18 cellular contexts compared by ENCODE assay signal in the genomic region with DNA sequence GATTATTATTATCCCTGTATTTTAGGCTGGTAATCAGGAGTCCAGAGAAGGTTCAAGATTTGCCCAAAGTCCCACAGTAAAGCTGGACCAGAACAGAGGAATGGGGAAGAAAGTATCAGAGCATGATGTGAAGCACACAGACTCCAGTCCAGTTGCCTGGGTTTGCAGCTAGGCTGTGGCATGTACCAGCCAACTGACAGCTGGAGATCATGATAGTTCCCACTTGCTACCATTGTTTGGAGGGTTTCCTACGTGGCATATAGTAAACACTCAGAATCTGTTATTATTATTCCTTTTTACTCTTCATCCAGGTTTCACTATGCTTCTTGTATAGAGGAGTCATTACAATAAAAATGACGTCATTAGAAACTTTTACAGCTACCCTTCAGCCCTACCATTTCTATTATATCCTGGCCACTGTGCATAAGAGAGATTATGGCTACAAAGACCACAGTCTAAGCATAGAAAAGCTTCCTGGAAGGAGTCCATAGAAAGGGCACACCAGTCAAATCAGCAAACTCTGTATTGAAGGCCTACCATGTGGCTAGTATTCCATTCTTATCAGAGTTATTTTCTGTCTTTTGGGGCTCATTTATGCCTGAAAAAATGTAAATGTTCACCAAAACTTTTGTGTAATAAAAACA.
"Had no signal": no experiment of that assay in that cellular context is flagged by ENCODE, and none has a peak within 500 bp of the region (broad histone marks: within the 10 kb centered on the region; RNA-seq: fewer than 3 reads in every experiment).

No MANE protein-coding gene starts in this region.

- H3K4me1 ChIP-seq: parathyroid adenoma, spleen, upper lobe of right lung had no signal

- H3K9me3 Mint-ChIP-seq: activated B cell treated with CpG ODN at 0.5 μM for 24 hours; activated CD4-positive, alpha-beta memory T cell treated with anti-CD3 and anti-CD28 coated beads, Interleukin-2, amount 10 ng/mL, durations not matched to agents 7 days and 5 days; activated T-helper 2 cell treated with anti-CD3 and anti-CD28 coated beads, Interferon-gamma antibody, Interleukin-2, Interleukin-4, amounts not matched to agents 10 μg/mL and 5 μg/mL and 100 μg/mL, durations not matched to agents 14 hours and 24 hours and 36 hours; memory B cell; naive thymus-derived CD4-positive, alpha-beta T cell; stimulated activated naive B cell treated with anti-CD40 and anti-IgM and Interleukin-4, amounts not matched to agents 10 μg/mL and 1 μg/mL and 100 μg/mL, for 72 hours had no signal

- H3K4me3 ChIP-seq: dorsolateral prefrontal cortex, spleen, thoracic aorta, upper lobe of right lung had no signal

- H3K27ac ChIP-seq: neutrophil, parathyroid adenoma, spleen, thoracic aorta, upper lobe of right lung had no signal

- H3K9me3 ChIP-seq: neutrophil, spleen, thoracic aorta, upper lobe of right lung had no signal

- DNase-seq: activated B cell treated with CpG ODN at 0.5 μM for 24 hours; activated CD4-positive, alpha-beta memory T cell treated with anti-CD3 and anti-CD28 coated beads, Interleukin-2, amount 10 ng/mL, durations not matched to agents 7 days and 5 days; activated CD4-positive, alpha-beta T cell treated with anti-CD3 and anti-CD28 coated beads for 48 hours; activated naive CD4-positive, alpha-beta T cell treated with Interleukin-2 at 50 U/mL for 16 hours; activated naive CD8-positive, alpha-beta T cell treated with anti-CD3 and anti-CD28 coated beads, Interleukin-2, amount 10 ng/mL, durations not matched to agents 7 days and 5 days; activated T-cell treated with anti-CD3 and anti-CD28 coated beads, Interleukin-2, amount 50 U/mL, for 1 hour; naive thymus-derived CD4-positive, alpha-beta T cell; spleen; stimulated activated CD4-positive, alpha-beta T cell treated with anti-CD3 and anti-CD28 coated beads, Interleukin-4, amount 100 ng/mL, for 4 hours; stimulated activated naive B cell treated with anti-CD40 and anti-IgM and Interleukin-4, amounts not matched to agents 10 μg/mL and 1 μg/mL and 100 μg/mL, for 72 hours; upper lobe of right lung had no signal

- ATAC-seq: naive thymus-derived CD4-positive, alpha-beta T cell; sciatic nerve; stimulated activated naive B cell treated with anti-CD40 and anti-IgM and Interleukin-4, amounts not matched to agents 10 μg/mL and 1 μg/mL and 100 μg/mL, for 72 hours; upper lobe of right lung had no signal

- H3K36me3 ChIP-seq: neutrophil, spleen, thoracic aorta, upper lobe of right lung had no signal

- H3K27me3 ChIP-seq: dorsolateral prefrontal cortex, neutrophil, spleen, upper lobe of right lung had no signal

- H3K27me3 Mint-ChIP-seq: activated B cell treated with CpG ODN at 0.5 μM for 24 hours; activated CD4-positive, alpha-beta memory T cell treated with anti-CD3 and anti-CD28 coated beads, Interleukin-2, amount 10 ng/mL, durations not matched to agents 7 days and 5 days; memory B cell; stimulated activated naive B cell treated with anti-CD40 and anti-IgM and Interleukin-4, amounts not matched to agents 10 μg/mL and 1 μg/mL and 100 μg/mL, for 72 hours had no signal

- H3K4me1 Mint-ChIP-seq: activated B cell treated with CpG ODN at 0.5 μM for 24 hours; activated CD4-positive, alpha-beta memory T cell treated with anti-CD3 and anti-CD28 coated beads, Interleukin-2, amount 10 ng/mL, durations not matched to agents 7 days and 5 days; activated naive CD8-positive, alpha-beta T cell treated with anti-CD3 and anti-CD28 coated beads, Interleukin-2, amount 10 ng/mL, durations not matched to agents 7 days and 5 days; naive thymus-derived CD4-positive, alpha-beta T cell; stimulated activated naive B cell treated with anti-CD40 and anti-IgM and Interleukin-4, amounts not matched to agents 10 μg/mL and 1 μg/mL and 100 μg/mL, for 72 hours had no signal

- H3K27ac Mint-ChIP-seq: activated B cell treated with CpG ODN at 0.5 μM for 24 hours; activated CD4-positive, alpha-beta memory T cell treated with anti-CD3 and anti-CD28 coated beads, Interleukin-2, amount 10 ng/mL, durations not matched to agents 7 days and 5 days; activated naive CD8-positive, alpha-beta T cell treated with anti-CD3 and anti-CD28 coated beads, Interleukin-2, amount 10 ng/mL, durations not matched to agents 7 days and 5 days; activated T-helper 2 cell treated with anti-CD3 and anti-CD28 coated beads, Interferon-gamma antibody, Interleukin-2, Interleukin-4, amounts not matched to agents 10 μg/mL and 5 μg/mL and 100 μg/mL, durations not matched to agents 14 hours and 24 hours and 36 hours; memory B cell; naive thymus-derived CD4-positive, alpha-beta T cell; stimulated activated naive B cell treated with anti-CD40 and anti-IgM and Interleukin-4, amounts not matched to agents 10 μg/mL and 1 μg/mL and 100 μg/mL, for 72 hours had no signal

- H3K36me3 Mint-ChIP-seq: activated naive CD8-positive, alpha-beta T cell treated with anti-CD3 and anti-CD28 coated beads, Interleukin-2, amount 10 ng/mL, durations not matched to agents 7 days and 5 days had no signal

- H3K4me3 Mint-ChIP-seq: activated B cell treated with CpG ODN at 0.5 μM for 24 hours; activated CD4-positive, alpha-beta memory T cell treated with anti-CD3 and anti-CD28 coated beads, Interleukin-2, amount 10 ng/mL, durations not matched to agents 7 days and 5 days; activated naive CD8-positive, alpha-beta T cell treated with anti-CD3 and anti-CD28 coated beads, Interleukin-2, amount 10 ng/mL, durations not matched to agents 7 days and 5 days; memory B cell; naive thymus-derived CD4-positive, alpha-beta T cell; stimulated activated naive B cell treated with anti-CD40 and anti-IgM and Interleukin-4, amounts not matched to agents 10 μg/mL and 1 μg/mL and 100 μg/mL, for 72 hours had no signal
